In genomic region chr10:73997806-73998622, GRCh38 we compare ENCODE assay signal across 8 cellular contexts. TPM values are rescaled to one million over a fixed set of nuclear protein-coding genes. Genes with fewer than 3 reads are reported as not detected.
DNase-seq lines count a peak whose midpoint lies in the region; ATAC-seq and TF ChIP-seq lines count a peak whose summit lies in the region.

VCL (plus strand) TSS chr10:73998116; CDS start chr10:73998208, 92 bp downstream.

- TF ChIP-seq CTCF in SU-DHL-6 (IDR thresholded peaks at IDR 0.05; ENCODE audit: insufficient read depth, low read length, poor library complexity, severe bottlenecking) (no peak), ovary (IDR thresholded peaks at IDR 0.05) (no peak), thyroid gland (IDR thresholded peaks at IDR 0.05) (peak in 1 of 6 experiments; percentile 16)

- H3K9me3 ChIP-seq in SU-DHL-6 (ENCODE audit: insufficient read depth, low read length) = no peaks in the 10 kb centered on the region
- no peaks in the 10 kb centered on the region for H3K9me3 ChIP-seq in ovary
- no peaks in the 10 kb centered on the region for H3K9me3 ChIP-seq in thyroid gland

- H3K36me3 Mint-ChIP-seq in activated naive CD8-positive, alpha-beta T cell treated with anti-CD3 and anti-CD28 coated beads, Interleukin-2, amount 10 ng/mL, durations not matched to agents 7 days and 5 days = no peaks in the 10 kb centered on the region

- no peaks in the 10 kb centered on the region for H4K20me1 ChIP-seq in SU-DHL-6 (ENCODE audit: low read depth, low read length)

- DNase-seq in NCI-H128 (lab: John Stamatoyannopoulos, UW; ENCODE audit: unreplicated experiment) (peak; percentile 80), head of caudate nucleus (peak; percentile 93 to 99 (median 98)), ovary (peak; percentile 98 to 99 (median 99)), thyroid gland (peak; percentile 98 to 99)
- DNase-seq in activated naive CD8-positive, alpha-beta T cell treated with anti-CD3 and anti-CD28 coated beads, Interleukin-2, amount 10 ng/mL, durations not matched to agents 7 days and 5 days = peak; percentile 97

- POLR2A ChIA-PET in activated naive CD8-positive, alpha-beta T cell treated with anti-CD3 and anti-CD28 coated beads, Interleukin-2, amount 10 ng/mL, durations not matched to agents 7 days and 5 days (lab: Charles Lee) = interaction anchor here (0.6 to 1.5 kb wide), 4 partner anchors 14 to 193 kb away, joined by 3 to 5 read pairs (median 4); no protein-coding TSS in a partner anchor

- H3K9ac ChIP-seq in SU-DHL-6 (ENCODE audit: low read length) = peak within 1 kb of the TSS; percentile 67

- H3K4me1 Mint-ChIP-seq in activated naive CD8-positive, alpha-beta T cell treated with anti-CD3 and anti-CD28 coated beads, Interleukin-2, amount 10 ng/mL, durations not matched to agents 7 days and 5 days = peaks cover 28% of the 10 kb centered on the region

- peak within 1 kb of the TSS; percentile 96 for H3K27ac Mint-ChIP-seq in activated naive CD8-positive, alpha-beta T cell treated with anti-CD3 and anti-CD28 coated beads, Interleukin-2, amount 10 ng/mL, durations not matched to agents 7 days and 5 days

- no peak for TF ChIP-seq EP300 in ovary (IDR thresholded peaks at IDR 0.05)

- 0 to 1% (median 0%) methylated on average over 58 to 90 of the region's 90 CpGs for WGBS in ovary, 3 donors
- 1% methylated on average over 15 to 19 of the region's 90 CpGs for WGBS in thyroid gland, 2 donors

- H3K4me3 ChIP-seq in SU-DHL-6 (ENCODE audit: insufficient read depth, low read length, poor library complexity, severe bottlenecking) (peak within 1 kb of the TSS; percentile 69), ovary (peak within 1 kb of the TSS; percentile 98), thyroid gland (replicated peaks in 1 of 3) (peak within 1 kb of the TSS; percentile 72 to 100 (median 99))

- H3K27me3 ChIP-seq in SU-DHL-6 (ENCODE audit: low read length) = no peaks in the 10 kb centered on the region
- no peaks in the 10 kb centered on the region for H3K27me3 ChIP-seq in ovary
- no peaks in the 10 kb centered on the region for H3K27me3 ChIP-seq in thyroid gland

- peak within 1 kb of the TSS; percentile 68 for H3K27ac ChIP-seq in SU-DHL-6 (ENCODE audit: low read depth, low read length)
- peak within 1 kb of the TSS in 1 of 2 donors; percentile 68 for H3K27ac ChIP-seq in ovary
- H3K27ac ChIP-seq in thyroid gland = peak within 1 kb of the TSS; percentile 99

- peak within 1 kb of the TSS; percentile 61 for H3K4me2 ChIP-seq in SU-DHL-6 (ENCODE audit: low read depth, low read length, poor library complexity, severe bottlenecking)

- H3K4me1 ChIP-seq in ovary (ENCODE audit: insufficient read depth) (peaks cover 2% of the 10 kb centered on the region), thyroid gland (peaks cover 10 to 13% of the 10 kb centered on the region in 2 donors)

- peak within 1 kb of the TSS; percentile 98 for H3K4me3 Mint-ChIP-seq in activated naive CD8-positive, alpha-beta T cell treated with anti-CD3 and anti-CD28 coated beads, Interleukin-2, amount 10 ng/mL, durations not matched to agents 7 days and 5 days

- intact Hi-C loops in head of caudate nucleus (cut with DNase I) = no loop called here
- intact Hi-C loops in ovary (cut with DNase I) = no loop called here
- intact Hi-C loops in thyroid gland (cut with DNase I) = no loop called here

- peaks cover 32% of the 10 kb centered on the region; the same call in 1 of the 2 replicates for H3K79me2 ChIP-seq in SU-DHL-6 (ENCODE audit: insufficient read depth, low read length)

- H3F3A ChIP-seq in SU-DHL-6 (ENCODE audit: insufficient read depth) = peaks cover 8% of the 10 kb centered on the region; the same call in 1 of the 2 replicates

- H3K27me3 Mint-ChIP-seq in activated naive CD8-positive, alpha-beta T cell treated with anti-CD3 and anti-CD28 coated beads, Interleukin-2, amount 10 ng/mL, durations not matched to agents 7 days and 5 days = no peaks in the 10 kb centered on the region

- H3K9me3 Mint-ChIP-seq in activated naive CD8-positive, alpha-beta T cell treated with anti-CD3 and anti-CD28 coated beads, Interleukin-2, amount 10 ng/mL, durations not matched to agents 7 days and 5 days = no peaks in the 10 kb centered on the region

- peak; percentile 76 for TF ChIP-seq POLR2A in GM10847 (IDR thresholded peaks at IDR 0.05; ENCODE audit: extremely low read depth, insufficient read length)
- peak; percentile 96 for TF ChIP-seq POLR2A in ovary (IDR thresholded peaks at IDR 0.05)
- peak; percentile 98 to 100 for TF ChIP-seq POLR2A in thyroid gland (IDR thresholded peaks at IDR 0.05)

- H3K36me3 ChIP-seq in SU-DHL-6 (ENCODE audit: low read length) (no peaks in the 10 kb centered on the region), ovary (no peaks in the 10 kb centered on the region), thyroid gland (no peaks in the 10 kb centered on the region)

- ATAC-seq in HG02678 (IDR thresholded peaks at IDR 0.05; ENCODE audit: unreplicated experiment) = peak; percentile 98
- ATAC-seq in activated naive CD8-positive, alpha-beta T cell treated with anti-CD3 and anti-CD28 coated beads, Interleukin-2, amount 10 ng/mL, durations not matched to agents 7 days and 5 days (ENCODE audit: low read depth) = peak; percentile 99

- no peaks in the 10 kb centered on the region for H3K9me2 ChIP-seq in SU-DHL-6 (replicated peaks; ENCODE audit: insufficient read depth, low read length)

- H2AFZ ChIP-seq in SU-DHL-6 (ENCODE audit: low read depth, low read length, severe bottlenecking) = peak within 1 kb of the TSS; percentile 89

RNA-seq across cellular contexts. Expression of gene VCL, which starts in this region (rescaled TPM):
- 10 to 100 TPM; 15.6 to 18.5 TPM for total RNA-seq in activated naive CD8-positive, alpha-beta T cell treated with anti-CD3 and anti-CD28 coated beads, Interleukin-2, amount 10 ng/mL, durations not matched to agents 7 days and 5 days
- total RNA-seq in ovary = 100 to 1,000 TPM in 5 of 7 donors, 10 to 100 TPM in 2; 44.6 to 189 (median 114) TPM
- 100 to 1,000 TPM in 1 of 2 donors, 10 to 100 TPM in 1; 43.3 to 158 TPM for polyA plus RNA-seq in ovary
- total RNA-seq in thyroid gland = 100 to 1,000 TPM in 3 of 4 donors, 10 to 100 TPM in 1; 71.9 to 151 (median 112) TPM
